Comparison of ENCODE assay signal across 23 cellular contexts in genomic region chr2:176146101-176146500, GRCh38. TPM values are rescaled to one million over a fixed set of nuclear protein-coding genes. Genes with fewer than 3 reads are reported as not detected.
A peak's percentile ranks its signal among the peaks of the same experiment; 100 is the strongest.
DNase-seq lines count a peak whose midpoint lies in the region; ATAC-seq and TF ChIP-seq lines count a peak whose summit lies in the region.
"Had no signal": no experiment of that assay in that cellular context is flagged by ENCODE, and none has a peak within 500 bp of the region (broad histone marks: within the 10 kb centered on the region; RNA-seq: fewer than 3 reads in every experiment).

No MANE protein-coding gene starts in this region.

- peak overlapping the region; percentile 95 to 99 (median 97) for H3K27ac Mint-ChIP-seq in nephron
- H3K27ac Mint-ChIP-seq: CD4-positive, CD25-positive, alpha-beta regulatory T cell had no signal

- ATAC-seq in GM21825 (IDR thresholded peaks at IDR 0.05; ENCODE audit: unreplicated experiment) = no peak
- ATAC-seq: SK-N-SH treated with all-trans-retinoic acid at 6 μM for 48 hours had no signal

- no peaks in the 10 kb centered on the region for H3K27me3 Mint-ChIP-seq in nephron (ENCODE audit: low read depth)

- H3K4me3 ChIP-seq in HUES6 (ENCODE audit: low read depth, low read length) (no peak overlapping the region; the same call in 1 of the 2 replicates), fibroblast of villous mesenchyme (ENCODE audit: low read depth, low read length) (no peak overlapping the region)

- DNase-seq in A172 (ENCODE audit: low spot score) (peak; percentile 38), fibroblast of villous mesenchyme (ENCODE audit: low read depth) (peak; percentile 42), NCI-H2107 treated with DMSO at 0.1 percent for 48 hours (lab: John Stamatoyannopoulos, UW; ENCODE audit: unreplicated experiment) (no peak), NCI-H1694 (lab: John Stamatoyannopoulos, UW) (no peak), caudate nucleus (lab: John Stamatoyannopoulos, UW) (no peak)
- DNase-seq: 8988T; CD4-positive, CD25-positive, alpha-beta regulatory T cell; DMS153; GOT3; HCEC 1CT; IMR-90; KG1; MM.1S; NCI-H2029 treated with DMSO at 0.1 percent for 48 hours; NCI-H2171; NCI-H524; NCI-H774; SIG-M5 had no signal

- H3K4me1 Mint-ChIP-seq in nephron = peaks cover 91% of the 10 kb centered on the region

- peaks cover 61% of the 10 kb centered on the region for H3K36me3 Mint-ChIP-seq in nephron (ENCODE audit: low read depth)
- H3K36me3 Mint-ChIP-seq: CD4-positive, CD25-positive, alpha-beta regulatory T cell had no signal

- H3K27ac ChIP-seq in HUES6 (ENCODE audit: low read depth, low read length) = no peak overlapping the region
- H3K27ac ChIP-seq in caudate nucleus (ENCODE audit: low read depth, low read length) = no peak overlapping the region

- H3K4me3 Mint-ChIP-seq in nephron = peak overlapping the region; percentile 84 to 96 (median 94)
- H3K4me3 Mint-ChIP-seq: CD4-positive, CD25-positive, alpha-beta regulatory T cell had no signal

- no peaks in the 10 kb centered on the region for H3K36me3 ChIP-seq in HUES6 (ENCODE audit: control insufficient read depth, insufficient read depth, low read length)

- peaks cover 8% of the 10 kb centered on the region for H3K4me1 ChIP-seq in HUES6 (ENCODE audit: control insufficient read depth, insufficient read depth, low read length)

- no peaks in the 10 kb centered on the region for H3K9me3 Mint-ChIP-seq in nephron

- TF ChIP-seq CTCF in fibroblast of villous mesenchyme (IDR thresholded peaks at IDR 0.05; ENCODE audit: insufficient read depth, low read depth, low read length) = no peak
- TF ChIP-seq CTCF in nephron (IDR thresholded peaks at IDR 0.05; ENCODE audit: unreplicated experiment in 3 of 3) = no peak

- H3K27me3 ChIP-seq in HUES6 (ENCODE audit: control insufficient read depth, insufficient read depth, low read length) = peaks cover 100% of the 10 kb centered on the region

- H3K9me3 ChIP-seq in HUES6 (ENCODE audit: control insufficient read depth, insufficient read depth, low read depth, low read length) = no peaks in the 10 kb centered on the region

- H3K9ac ChIP-seq in HUES6 (ENCODE audit: low read length) = peak overlapping the region; percentile 31

RNA-seq across cellular contexts. Expression of gene HOXD4, which starts 5.2 kb away (rescaled TPM):
- total RNA-seq in A172 (2014; rRNA removed; shearing (Covaris generic)) = 0.77 and 3.9 TPM in 2 replicates
- 5.5 and 7.8 TPM in 2 replicates for total RNA-seq in fibroblast of villous mesenchyme
- total RNA-seq: CD4-positive, CD25-positive, alpha-beta regulatory T cell; IMR-90 had no signal

RNA-seq across cellular contexts. Expression of gene HOXD3, which starts 11.0 kb away (rescaled TPM):
- 1.0 TPM in 2 replicates for total RNA-seq in A172 (2014; rRNA removed; shearing (Covaris generic))
- total RNA-seq in fibroblast of villous mesenchyme = 14.5 and 21.6 TPM in 2 replicates
- total RNA-seq: CD4-positive, CD25-positive, alpha-beta regulatory T cell; IMR-90 had no signal

RNA-seq across cellular contexts. Expression of gene HOXD8, which starts 16.6 kb away (rescaled TPM):
- 11.6 and 20.4 TPM in 2 replicates for total RNA-seq in A172 (2014; rRNA removed; shearing (Covaris generic))
- total RNA-seq in fibroblast of villous mesenchyme = 11.9 and 15.5 TPM in 2 replicates
- total RNA-seq: CD4-positive, CD25-positive, alpha-beta regulatory T cell; IMR-90 had no signal

RNA-seq across cellular contexts. Expression of gene HOXD9, which starts 23.6 kb away (rescaled TPM):
- 2.8 and 3.6 TPM in 2 replicates for total RNA-seq in A172 (2014; rRNA removed; shearing (Covaris generic))
- 10.6 and 11.2 TPM in 2 replicates for total RNA-seq in fibroblast of villous mesenchyme
- total RNA-seq: CD4-positive, CD25-positive, alpha-beta regulatory T cell; IMR-90 had no signal

RNA-seq across cellular contexts. Expression of gene HOXD10, which starts 29.5 kb away (rescaled TPM):
- total RNA-seq in A172 (2014; rRNA removed; shearing (Covaris generic)) = 18.1 and 21.7 TPM in 2 replicates
- total RNA-seq in fibroblast of villous mesenchyme = 39.9 and 58.7 TPM in 2 replicates
- total RNA-seq: CD4-positive, CD25-positive, alpha-beta regulatory T cell; G401; IMR-90 had no signal

Comparison
In these comparisons a context has a peak if more than half of its experiments do, and no peak if none do; other contexts are left out.
1. DNase-seq: peak in A172 (single experiment) and fibroblast of villous mesenchyme (single experiment); none in NCI-H2107 treated with DMSO at 0.1 percent for 48 hours (single experiment), NCI-H1694 (single experiment) and caudate nucleus (0 of 61).